In genomic region chr13:46896346-46897138, GRCh38 we compare ENCODE assay signal across 8 cellular contexts. TPM values are rescaled to one million over a fixed set of nuclear protein-coding genes. Genes with fewer than 3 reads are reported as not detected.
DNase-seq lines count a peak whose midpoint lies in the region; ATAC-seq, FAIRE-seq and TF ChIP-seq lines count a peak whose summit lies in the region.

HTR2A (minus strand) TSS chr13:46897053; CDS start chr13:46895906, 1,147 bp downstream.

- peak within 1 kb of the TSS; percentile 60 for H3K4me3 ChIP-seq in astrocyte (ENCODE audit: insufficient read depth, low read depth, low read length)
- H3K4me3 ChIP-seq in stomach smooth muscle (ENCODE audit: low read length in 2 of 2): peak within 1 kb of the TSS; percentile 69 to 92

- peaks cover 11% of the 10 kb centered on the region for H3K4me1 Mint-ChIP-seq in astrocyte (ENCODE audit: low read depth, unreplicated experiment)

- no peaks in the 10 kb centered on the region for H3K9me3 ChIP-seq in astrocyte (ENCODE audit: insufficient read depth, low read depth, low read length)
- no peaks in the 10 kb centered on the region for H3K9me3 ChIP-seq in stomach smooth muscle (ENCODE audit: control insufficient read depth in 2 of 2, low read length in 2 of 2)

- DNase-seq in Right ventricle myocardium superior: peak; percentile 55
- no peak for DNase-seq in cardiac septum (ENCODE audit: low spot score)
- no peak for DNase-seq in astrocyte (ENCODE audit: low read depth)
- DNase-seq in kidney tubule cell (ENCODE audit: low spot score): peak; percentile 44
- no peak for DNase-seq in cortex of kidney (lab: John Stamatoyannopoulos, UW)

- H3K9ac ChIP-seq in astrocyte (ENCODE audit: low read length) (peak within 1 kb of the TSS; percentile 23), stomach smooth muscle (ENCODE audit: low read length in 2 of 2) (peak within 1 kb of the TSS; percentile 61 to 65)

- H3K4me2 ChIP-seq in astrocyte (ENCODE audit: low read length): peak within 1 kb of the TSS; percentile 85

- H4K20me1 ChIP-seq in astrocyte (ENCODE audit: insufficient read depth, low read length): no peaks in the 10 kb centered on the region

- H3K4me3 Mint-ChIP-seq in astrocyte (ENCODE audit: unreplicated experiment): no peak within 1 kb of the TSS

- ATAC-seq in Right ventricle myocardium superior (ENCODE audit: poor library complexity): no peak
- ATAC-seq in GM19035 (IDR thresholded peaks at IDR 0.05; ENCODE audit: unreplicated experiment): no peak
- no peak for ATAC-seq in GM18867 (IDR thresholded peaks at IDR 0.05; ENCODE audit: unreplicated experiment)

- H3K36me3 ChIP-seq in astrocyte (ENCODE audit: insufficient read depth, low read length): no peaks in the 10 kb centered on the region
- no peaks in the 10 kb centered on the region for H3K36me3 ChIP-seq in stomach smooth muscle (ENCODE audit: control insufficient read depth in 2 of 2, insufficient read depth in 2 of 2, low read length in 2 of 2)

- peak within 1 kb of the TSS; percentile 63 for H2AFZ ChIP-seq in astrocyte (ENCODE audit: low read depth, low read length)

- TF ChIP-seq CTCF in astrocyte (IDR thresholded peaks at IDR 0.05; ENCODE audit: insufficient read depth, low read depth, low read length): no peak

- intact Hi-C loops in Right ventricle myocardium superior (cut with DNase I): no loop called here
- intact Hi-C loops in cardiac septum (cut with DNase I): no loop called here

- H3K36me3 Mint-ChIP-seq in astrocyte (ENCODE audit: low read depth, unreplicated experiment): no peaks in the 10 kb centered on the region

- H3K9me3 Mint-ChIP-seq in astrocyte (ENCODE audit: unreplicated experiment): no peaks in the 10 kb centered on the region

- no peaks in the 10 kb centered on the region for H3K79me2 ChIP-seq in astrocyte (ENCODE audit: insufficient read depth, low read length)

- FAIRE-seq in astrocyte (lab: Jason Lieb, UNC): peak; percentile 65

- H3K4me1 ChIP-seq in astrocyte (ENCODE audit: insufficient read depth, low read length) (peaks cover 5% of the 10 kb centered on the region), stomach smooth muscle (ENCODE audit: control insufficient read depth, insufficient read depth, low read length) (peaks cover 13% of the 10 kb centered on the region)

- peaks cover 17% of the 10 kb centered on the region for H3K27me3 ChIP-seq in astrocyte (ENCODE audit: insufficient read depth, low read length)
- no peaks in the 10 kb centered on the region for H3K27me3 ChIP-seq in stomach smooth muscle (ENCODE audit: control insufficient read depth in 1 of 2, insufficient read depth in 2 of 2, low read length in 2 of 2)

- peaks cover 21% of the 10 kb centered on the region for H3K27me3 Mint-ChIP-seq in astrocyte (ENCODE audit: low read depth, unreplicated experiment)

- no peak within 1 kb of the TSS for H3K27ac Mint-ChIP-seq in astrocyte (ENCODE audit: unreplicated experiment)

- H3K27ac ChIP-seq in astrocyte (ENCODE audit: low read depth, low read length) (no peak within 1 kb of the TSS), stomach smooth muscle (ENCODE audit: low read length) (peak within 1 kb of the TSS; percentile 47)

RNA-seq across cellular contexts. Expression of gene HTR2A, which starts in this region (rescaled TPM):
- total RNA-seq in Right ventricle myocardium superior: not detected
- total RNA-seq in cardiac septum: 0.38 TPM
- total RNA-seq in astrocyte: not detected in 2 replicates

Comparison
In these comparisons a context has a peak if more than half of its experiments do, and no peak if none do; other contexts are left out.
1. Peak in DNase-seq in Right ventricle myocardium superior; RNA of the gene not detected or under 1 TPM.